Comparison of ENCODE assay signal across 17 cellular contexts in genomic region chr9:94672811-94673487, GRCh38.
A peak's percentile ranks its signal among the peaks of the same experiment; 100 is the strongest.
DNase-seq lines count a peak whose midpoint lies in the region.
"Had no signal": no experiment of that assay in that cellular context is flagged by ENCODE, and none has a peak within 500 bp of the region (broad histone marks: within the 10 kb centered on the region; RNA-seq: fewer than 3 reads in every experiment).

No MANE protein-coding gene starts in this region.

- DNase-seq in HS-5 (ENCODE audit: low read depth) (peak; percentile 69), amniotic stem cell (lab: John Stamatoyannopoulos, UW) (peak; percentile 52), hepatic stellate cell (ENCODE audit: low spot score) (peak; percentile 41), NCI-H2029 treated with DMSO at 0.1 percent for 48 hours (lab: John Stamatoyannopoulos, UW) (no peak), NCI-H345 treated with DMSO at 0.1 percent for 48 hours (lab: John Stamatoyannopoulos, UW; ENCODE audit: unreplicated experiment) (no peak), NCI-H2107 (lab: John Stamatoyannopoulos, UW) (no peak)
- no peak for DNase-seq in activated CD4-positive, alpha-beta T cell treated with anti-CD3 and anti-CD28 coated beads for 1 hour
- DNase-seq: activated CD4-positive, alpha-beta memory T cell treated with anti-CD3 and anti-CD28 coated beads for 36 hours; activated gamma-delta T cell; DMS79; left ventricle myocardium superior; NCI-H1930; nucleus accumbens; stimulated activated CD4-positive, alpha-beta T cell treated with anti-CD3 and anti-CD28 coated beads, Interleukin-15, amount 100 ng/mL, for 24 hours; T-helper 17 cell had no signal

- no peak overlapping the region for H3K4me3 ChIP-seq in ACC112 (ENCODE audit: low read depth, low read length)
- H3K4me3 ChIP-seq: gastroesophageal sphincter had no signal

- H3K4me1 ChIP-seq in ACC112 (ENCODE audit: control insufficient read depth, insufficient read depth, low read length, unreplicated experiment) = peaks cover 33% of the 10 kb centered on the region

- H3K27me3 ChIP-seq in ACC112 (ENCODE audit: insufficient read depth, low read length) = no peaks in the 10 kb centered on the region
- H3K27me3 ChIP-seq: gastroesophageal sphincter had no signal

- H3K27ac ChIP-seq in ACC112 (ENCODE audit: low read depth, low read length) = peak overlapping the region; percentile 53
- H3K27ac ChIP-seq: gastroesophageal sphincter had no signal

- peak overlapping the region; percentile 57 for H2AFZ ChIP-seq in ACC112 (ENCODE audit: low read length, unreplicated experiment)

- H3K36me3 ChIP-seq in ACC112 (ENCODE audit: insufficient read depth, low read length) = no peaks in the 10 kb centered on the region
- H3K36me3 ChIP-seq: gastroesophageal sphincter had no signal

- no peaks in the 10 kb centered on the region for H3K79me2 ChIP-seq in ACC112 (ENCODE audit: control insufficient read depth, insufficient read depth, low read length, unreplicated experiment)

Comparison
In these comparisons a context has a peak if more than half of its experiments do, and no peak if none do; other contexts are left out.
1. DNase-seq: peak in HS-5 (single experiment), amniotic stem cell (single experiment) and hepatic stellate cell (single experiment); none in activated CD4-positive, alpha-beta T cell treated with anti-CD3 and anti-CD28 coated beads for 1 hour (single experiment), NCI-H2029 treated with DMSO at 0.1 percent for 48 hours (single experiment), NCI-H345 treated with DMSO at 0.1 percent for 48 hours (single experiment) and NCI-H2107 (single experiment).